1 cellular context compared by ENCODE assay signal in genomic region chr20:49825521-49826033, GRCh38.
TF ChIP-seq lines count a peak whose summit lies in the region.

No MANE protein-coding gene starts in this region.

TF ChIP-seq in WTC11, 78 proteins besides CTCF, POLR2A, EP300 and RAD21 (continued from another document):
- TF ChIP-seq USF1 (CRISPR knock-in tag; IDR thresholded peaks at IDR 0.05): no peak
